ENCODE assay signal across 8 cellular contexts in the genomic region with DNA sequence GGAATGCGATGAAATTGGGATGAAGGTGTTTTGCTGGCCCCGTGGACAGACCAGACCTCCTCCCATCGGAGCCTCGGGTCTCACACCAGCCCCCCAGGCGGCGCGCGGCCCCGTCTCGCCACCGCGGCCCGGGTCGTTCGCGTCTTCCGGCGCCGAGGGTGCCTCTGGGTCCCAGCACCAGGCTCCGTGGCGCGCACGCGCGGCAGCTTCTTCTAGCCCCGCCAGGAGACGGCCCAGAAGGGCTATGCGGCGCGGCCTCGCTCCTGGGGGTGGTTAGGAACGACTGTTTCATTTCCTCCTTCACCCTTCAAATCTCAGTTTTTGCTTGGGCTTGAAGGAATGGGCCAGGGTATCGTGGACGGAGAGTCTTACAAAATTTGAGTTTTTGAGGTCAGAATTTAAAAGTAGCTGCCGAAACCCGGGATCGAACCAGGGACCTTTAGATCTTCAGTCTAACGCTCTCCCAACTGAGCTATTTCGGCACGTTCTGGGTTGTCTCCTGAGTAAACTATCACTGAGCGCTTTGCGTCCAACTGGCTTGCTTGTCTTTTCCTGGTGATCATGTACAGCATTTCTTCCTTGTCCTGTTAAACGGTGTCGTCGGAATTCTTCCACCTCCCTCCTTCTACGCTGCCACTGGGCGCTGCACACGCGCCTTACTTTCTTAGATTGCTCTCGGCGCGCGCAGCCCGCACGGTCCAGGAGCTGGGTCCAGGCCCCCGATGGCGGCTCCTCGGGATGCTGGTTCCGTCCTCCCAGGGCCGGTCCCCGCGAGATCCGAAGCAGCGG. TPM values are rescaled to one million over a fixed set of nuclear protein-coding genes. Genes with fewer than 3 reads are reported as not detected.
DNase-seq lines count a peak whose midpoint lies in the region; ATAC-seq and TF ChIP-seq lines count a peak whose summit lies in the region.

No MANE protein-coding gene starts in this region.

- peaks cover 13% of the 10 kb centered on the region for H3K4me1 Mint-ChIP-seq in activated T-helper 17 cell treated with anti-CD3 and anti-CD28 coated beads, Interleukin-2, amount 50 U/mL, for 72 hours
- H3K4me1 Mint-ChIP-seq in naive thymus-derived CD8-positive, alpha-beta T cell = peaks cover 14 to 33% (median 25%) of the 10 kb centered on the region in 4 donors
- peaks cover 18 to 20% of the 10 kb centered on the region in 2 donors for H3K4me1 Mint-ChIP-seq in stimulated activated naive B cell treated with anti-CD40 and anti-IgM and Interleukin-4, amounts not matched to agents 10 μg/mL and 1 μg/mL and 100 μg/mL, for 72 hours

- no peaks in the 10 kb centered on the region for H3K27me3 ChIP-seq in DND-41 (ENCODE audit: insufficient read depth, low read length, poor library complexity)

- peak overlapping the region; percentile 88 for H2AFZ ChIP-seq in DND-41 (ENCODE audit: low read depth, low read length)

- H3K4me3 ChIP-seq in DND-41 (ENCODE audit: low read depth in 1 of 2, low read length in 2 of 2) (peak overlapping the region; percentile 35 to 63; a peak in 3 of 4 replicates), fibroblast of mammary gland (ENCODE audit: control insufficient read depth, low read depth, low read length) (peak overlapping the region; percentile 87)

- no peaks in the 10 kb centered on the region for H3K27me3 Mint-ChIP-seq in activated T-helper 17 cell treated with anti-CD3 and anti-CD28 coated beads, Interleukin-2, amount 50 U/mL, for 72 hours
- peaks cover 0 to 5% (median 0%) of the 10 kb centered on the region in 5 donors for H3K27me3 Mint-ChIP-seq in naive thymus-derived CD8-positive, alpha-beta T cell
- peaks cover 5 to 7% of the 10 kb centered on the region in 2 donors for H3K27me3 Mint-ChIP-seq in stimulated activated naive B cell treated with anti-CD40 and anti-IgM and Interleukin-4, amounts not matched to agents 10 μg/mL and 1 μg/mL and 100 μg/mL, for 72 hours

- H3K4me2 ChIP-seq in DND-41 (ENCODE audit: insufficient read depth, low read length) = peak overlapping the region; percentile 69

- POLR2A ChIA-PET in naive thymus-derived CD8-positive, alpha-beta T cell (lab: Charles Lee) = interaction anchor here (0.7 to 4.0 kb wide), 16 partner anchors 8 to 72 kb away, joined by 3 to 62 read pairs (median 5); a partner anchor contains a TSS

- no peaks in the 10 kb centered on the region for H3K9me3 Mint-ChIP-seq in activated T-helper 17 cell treated with anti-CD3 and anti-CD28 coated beads, Interleukin-2, amount 50 U/mL, for 72 hours
- peaks cover 0 to 11% (median 0%) of the 10 kb centered on the region in 9 donors for H3K9me3 Mint-ChIP-seq in naive thymus-derived CD8-positive, alpha-beta T cell
- H3K9me3 Mint-ChIP-seq in stimulated activated naive B cell treated with anti-CD40 and anti-IgM and Interleukin-4, amounts not matched to agents 10 μg/mL and 1 μg/mL and 100 μg/mL, for 72 hours = peaks cover 3 to 4% of the 10 kb centered on the region in 2 donors

- H3K27ac ChIP-seq in DND-41 (ENCODE audit: low read length) = peak overlapping the region; percentile 89
- H3K27ac ChIP-seq in KOPT-K1 (ENCODE audit: low read depth, low read length, poor library complexity, severe bottlenecking) = peak overlapping the region; percentile 95

- H3K79me2 ChIP-seq in DND-41 (ENCODE audit: insufficient read depth, low read length) = 0 out of 2 replicates have a peak, but pooled peaks cover 4% of the 10 kb centered on the region

- H3K9ac ChIP-seq in DND-41 (ENCODE audit: low read depth, low read length) = peak overlapping the region; percentile 88

- peak; percentile 88 for DNase-seq in DND-41
- peak; percentile 91 for DNase-seq in RKO (ENCODE audit: low spot score)
- DNase-seq in fibroblast of mammary gland (ENCODE audit: low read depth) = peak; percentile 95
- peak; percentile 83 to 99 (median 92) for DNase-seq in naive thymus-derived CD8-positive, alpha-beta T cell
- DNase-seq in stimulated activated naive B cell treated with anti-CD40 and anti-IgM and Interleukin-4, amounts not matched to agents 10 μg/mL and 1 μg/mL and 100 μg/mL, for 72 hours = peak; percentile 91

- H3K9me3 ChIP-seq in DND-41 (ENCODE audit: insufficient read depth, low read length, severe bottlenecking) (no peaks in the 10 kb centered on the region), KOPT-K1 (ENCODE audit: insufficient read depth, low read length, poor library complexity, severe bottlenecking) (no peaks in the 10 kb centered on the region)

- H3K4me3 Mint-ChIP-seq in activated T-helper 17 cell treated with anti-CD3 and anti-CD28 coated beads, Interleukin-2, amount 50 U/mL, for 72 hours = peak overlapping the region; percentile 88
- peak overlapping the region; percentile 89 to 99 (median 94) for H3K4me3 Mint-ChIP-seq in naive thymus-derived CD8-positive, alpha-beta T cell
- H3K4me3 Mint-ChIP-seq in stimulated activated naive B cell treated with anti-CD40 and anti-IgM and Interleukin-4, amounts not matched to agents 10 μg/mL and 1 μg/mL and 100 μg/mL, for 72 hours = peak overlapping the region; percentile 89 to 94

- H3K36me3 Mint-ChIP-seq in activated T-helper 17 cell treated with anti-CD3 and anti-CD28 coated beads, Interleukin-2, amount 50 U/mL, for 72 hours (ENCODE audit: low read depth) = peaks cover 19% of the 10 kb centered on the region
- peaks cover 2 to 9% (median 4%) of the 10 kb centered on the region in 3 donors for H3K36me3 Mint-ChIP-seq in naive thymus-derived CD8-positive, alpha-beta T cell
- peaks cover 5 to 9% of the 10 kb centered on the region in 2 donors for H3K36me3 Mint-ChIP-seq in stimulated activated naive B cell treated with anti-CD40 and anti-IgM and Interleukin-4, amounts not matched to agents 10 μg/mL and 1 μg/mL and 100 μg/mL, for 72 hours

- ATAC-seq in DND-41 (ENCODE audit: insufficient read depth, low read depth) = peak; percentile 97
- peak; percentile 86 for ATAC-seq in GM21786 (IDR thresholded peaks at IDR 0.05; ENCODE audit: unreplicated experiment)
- ATAC-seq in activated T-helper 17 cell treated with anti-CD3 and anti-CD28 coated beads, Interleukin-2, amount 50 U/mL, for 72 hours (replicated peaks) = peak; percentile 91
- ATAC-seq in naive thymus-derived CD8-positive, alpha-beta T cell = peak; percentile 91
- peak; percentile 93 to 96 for ATAC-seq in stimulated activated naive B cell treated with anti-CD40 and anti-IgM and Interleukin-4, amounts not matched to agents 10 μg/mL and 1 μg/mL and 100 μg/mL, for 72 hours (replicated peaks)

- peaks cover 20% of the 10 kb centered on the region for H3K4me1 ChIP-seq in DND-41 (ENCODE audit: insufficient read depth, low read length)

- TF ChIP-seq CTCF in DND-41 (IDR thresholded peaks at IDR 0.05; ENCODE audit: borderline replicate concordance, extremely low read depth, low read length, poor library complexity, severe bottlenecking) (no peak), fibroblast of mammary gland (conservative IDR thresholded peaks at IDR 0.05; ENCODE audit: control insufficient read depth, insufficient read depth, low read depth, low read length) (no peak)

- H4K20me1 ChIP-seq in DND-41 (ENCODE audit: insufficient read depth, low read length) = no peaks in the 10 kb centered on the region

- no peaks in the 10 kb centered on the region; the same call in 1 of the 2 replicates for H3K36me3 ChIP-seq in DND-41 (ENCODE audit: insufficient read depth, low read length)
- no peaks in the 10 kb centered on the region for H3K36me3 ChIP-seq in KOPT-K1 (ENCODE audit: insufficient read depth, low read length)

- H3K27ac Mint-ChIP-seq in activated T-helper 17 cell treated with anti-CD3 and anti-CD28 coated beads, Interleukin-2, amount 50 U/mL, for 72 hours = peak overlapping the region; percentile 99
- peak overlapping the region; percentile 95 to 100 (median 98) for H3K27ac Mint-ChIP-seq in naive thymus-derived CD8-positive, alpha-beta T cell
- H3K27ac Mint-ChIP-seq in stimulated activated naive B cell treated with anti-CD40 and anti-IgM and Interleukin-4, amounts not matched to agents 10 μg/mL and 1 μg/mL and 100 μg/mL, for 72 hours = peak overlapping the region; percentile 98

RNA-seq across cellular contexts. Expression of a gene that starts 46.5 kb away (rescaled TPM):
- 10 to 100 TPM; 18.2 to 24.4 TPM for total RNA-seq in activated T-helper 17 cell treated with anti-CD3 and anti-CD28 coated beads, Interleukin-2, amount 50 U/mL, for 72 hours
- 10 to 100 TPM; 16.3 to 16.7 TPM for total RNA-seq in naive thymus-derived CD8-positive, alpha-beta T cell
- 10 to 100 TPM in 2 of 3 donors, 1 to 10 TPM in 1; 8.5 to 14.4 (median 13.2) TPM for polyA plus RNA-seq in naive thymus-derived CD8-positive, alpha-beta T cell

RNA-seq across cellular contexts. Expression of a gene that starts 52.2 kb away (rescaled TPM):
- 1 to 10 TPM; 6.7 to 8.0 TPM for total RNA-seq in activated T-helper 17 cell treated with anti-CD3 and anti-CD28 coated beads, Interleukin-2, amount 50 U/mL, for 72 hours
- 1 to 10 TPM; 3.1 to 3.4 TPM for total RNA-seq in naive thymus-derived CD8-positive, alpha-beta T cell
- 1 to 10 TPM in 2 of 3 donors, under 1 TPM in 1; 0.96 to 1.8 (median 1.1) TPM for polyA plus RNA-seq in naive thymus-derived CD8-positive, alpha-beta T cell

Comparison
In these comparisons a context has a peak if more than half of its experiments do, and no peak if none do; other contexts are left out.
1. Peak in every context shown above with its lines: DNase-seq, ATAC-seq, H3K4me3 ChIP-seq and H3K27ac ChIP-seq.